Comparison of ENCODE assay signal across 29 cellular contexts in genomic region chr10:114626841-114627240, GRCh38. TPM values are rescaled to one million over a fixed set of nuclear protein-coding genes. Genes with fewer than 3 reads are reported as not detected.
DNase-seq lines count a peak whose midpoint lies in the region; ATAC-seq and TF ChIP-seq lines count a peak whose summit lies in the region.
"Had no signal": no experiment of that assay in that cellular context is flagged by ENCODE, and none has a peak within 500 bp of the region (broad histone marks: within the 10 kb centered on the region; RNA-seq: fewer than 3 reads in every experiment).

No MANE protein-coding gene starts in this region.

- no peak for TF ChIP-seq POLR2A in breast epithelium (IDR thresholded peaks at IDR 0.05)

- DNase-seq in right atrium auricular region (ENCODE audit: low spot score) (no peak), right cardiac atrium (no peak), breast epithelium (ENCODE audit: low spot score in 2 of 2) (peak in 1 of 2 donors; percentile 49), kidney tubule cell (ENCODE audit: low spot score) (peak; percentile 84), GDM1 (lab: John Stamatoyannopoulos, UW) (no peak), DMS 273 (lab: John Stamatoyannopoulos, UW; ENCODE audit: unreplicated experiment) (no peak)
- no peak for DNase-seq in activated CD4-positive, alpha-beta T cell treated with anti-CD3 and anti-CD28 coated beads for 36 hours
- DNase-seq: activated CD4-positive, CD25-positive, alpha-beta regulatory T cell treated with anti-CD3 and anti-CD28 coated beads, Interleukin-2, amount 50 U/mL, for 72 hours; activated CD8-positive, alpha-beta T cell treated with anti-CD3 and anti-CD28 coated beads, Interleukin-2, amount 10 ng/mL, durations not matched to agents 7 days and 5 days; AML-193; aorta; CD8-positive, alpha-beta T cell; dermis blood vessel endothelial cell; GF-D8; glutamatergic neuron; HCEC 1CT; KBM-7; NCI-H1417 treated with DMSO at 0.1 percent for 48 hours; NCI-H345; right lobe of liver; stimulated activated naive B cell treated with anti-CD40 and anti-IgM and Interleukin-4, amounts not matched to agents 10 μg/mL and 1 μg/mL and 100 μg/mL, for 72 hours; T-helper 2 cell; uterus had no signal

- TF ChIP-seq CTCF in right atrium auricular region (IDR thresholded peaks at IDR 0.05) (no peak), breast epithelium (IDR thresholded peaks at IDR 0.05) (no peak)

- 94% methylated on average over 1 of the region's 1 CpG for WGBS in right cardiac atrium

- H3K27me3 ChIP-seq in right atrium auricular region (no peaks in the 10 kb centered on the region), right cardiac atrium (ENCODE audit: control insufficient read depth, insufficient read depth) (no peaks in the 10 kb centered on the region), breast epithelium (no peaks in the 10 kb centered on the region)
- H3K27me3 ChIP-seq: right lobe of liver, suprapubic skin, uterus had no signal

- H3K9me3 Mint-ChIP-seq in activated CD4-positive, alpha-beta T cell treated with anti-CD3 and anti-CD28 coated beads for 36 hours (ENCODE audit: low read depth): peaks cover 8% of the 10 kb centered on the region
- H3K9me3 Mint-ChIP-seq: neural crest cell had no signal

- intact Hi-C loops in right cardiac atrium (cut with DNase I) (loop anchor here in 2 of 4 donors (5.0 to 10.0 kb wide), 2 partner anchors 55 to 72 kb away; no protein-coding TSS in a partner anchor), breast epithelium (cut with DNase I; ENCODE audit: low total_unique reads) (no loop called here)
- intact Hi-C loops in activated CD4-positive, alpha-beta T cell treated with anti-CD3 and anti-CD28 coated beads for 36 hours (cut with DNase I, micrococcal nuclease): loop anchor here in 1 of 2 experiments (5.0 kb wide), 1 partner anchor 155 kb away; no protein-coding TSS in a partner anchor

- no peaks in the 10 kb centered on the region for H3K9me3 ChIP-seq in right atrium auricular region
- H3K9me3 ChIP-seq in right cardiac atrium (ENCODE audit: control insufficient read depth, low read length): no peaks in the 10 kb centered on the region
- H3K9me3 ChIP-seq in breast epithelium: no peaks in the 10 kb centered on the region
- H3K9me3 ChIP-seq: right lobe of liver, suprapubic skin, uterus had no signal

- H3K36me3 ChIP-seq in right atrium auricular region: peaks cover 8% of the 10 kb centered on the region
- H3K36me3 ChIP-seq in breast epithelium: no peaks in the 10 kb centered on the region
- H3K36me3 ChIP-seq: right lobe of liver, suprapubic skin, uterus had no signal

- H3K4me3 ChIP-seq in right atrium auricular region (no peak overlapping the region), right cardiac atrium (ENCODE audit: low read length) (no peak overlapping the region), breast epithelium (no peak overlapping the region)
- H3K4me3 ChIP-seq: A549, right lobe of liver, suprapubic skin, uterus had no signal

- H3K27ac Mint-ChIP-seq in activated CD4-positive, alpha-beta T cell treated with anti-CD3 and anti-CD28 coated beads for 36 hours: no peak overlapping the region
- H3K27ac Mint-ChIP-seq: activated CD8-positive, alpha-beta T cell treated with anti-CD3 and anti-CD28 coated beads, Interleukin-2, amount 10 ng/mL, durations not matched to agents 7 days and 5 days; activated naive CD4-positive, alpha-beta T cell treated with anti-CD3 and anti-CD28 coated beads, Interleukin-2, amount 50 U/mL, for 72 hours; CD8-positive, alpha-beta T cell; stimulated activated naive B cell treated with anti-CD40 and anti-IgM and Interleukin-4, amounts not matched to agents 10 μg/mL and 1 μg/mL and 100 μg/mL, for 72 hours had no signal

- H3K27ac ChIP-seq in right atrium auricular region (peak overlapping the region; percentile 84 to 90), right cardiac atrium (ENCODE audit: low read length) (no peak overlapping the region), breast epithelium (peak overlapping the region; percentile 59 to 70)
- H3K27ac ChIP-seq: suprapubic skin had no signal

- H3K4me3 Mint-ChIP-seq in activated CD4-positive, alpha-beta T cell treated with anti-CD3 and anti-CD28 coated beads for 36 hours: no peak overlapping the region
- H3K4me3 Mint-ChIP-seq: activated CD8-positive, alpha-beta T cell treated with anti-CD3 and anti-CD28 coated beads, Interleukin-2, amount 10 ng/mL, durations not matched to agents 7 days and 5 days; CD8-positive, alpha-beta T cell; neural crest cell; stimulated activated naive B cell treated with anti-CD40 and anti-IgM and Interleukin-4, amounts not matched to agents 10 μg/mL and 1 μg/mL and 100 μg/mL, for 72 hours had no signal

- ATAC-seq in right cardiac atrium (no peak), GM19463 (IDR thresholded peaks at IDR 0.05; ENCODE audit: unreplicated experiment) (no peak)
- ATAC-seq in activated CD4-positive, alpha-beta T cell treated with anti-CD3 and anti-CD28 coated beads for 36 hours: no peak
- ATAC-seq: A549; activated CD8-positive, alpha-beta T cell treated with anti-CD3 and anti-CD28 coated beads, Interleukin-2, amount 10 ng/mL, durations not matched to agents 7 days and 5 days; activated naive CD4-positive, alpha-beta T cell treated with anti-CD3 and anti-CD28 coated beads, Interleukin-2, amount 50 U/mL, for 72 hours; CD8-positive, alpha-beta T cell; right lobe of liver; SK-N-SH treated with all-trans-retinoic acid at 6 μM for 48 hours; stimulated activated naive B cell treated with anti-CD40 and anti-IgM and Interleukin-4, amounts not matched to agents 10 μg/mL and 1 μg/mL and 100 μg/mL, for 72 hours had no signal

- H3K4me1 Mint-ChIP-seq in activated CD4-positive, alpha-beta T cell treated with anti-CD3 and anti-CD28 coated beads for 36 hours: peaks cover 10% of the 10 kb centered on the region

- H3K4me1 ChIP-seq in right atrium auricular region (peaks cover 0 to 96% of the 10 kb centered on the region in 2 donors), right cardiac atrium (ENCODE audit: control insufficient read depth, insufficient read depth, low read length) (peaks cover 7% of the 10 kb centered on the region), breast epithelium (peaks cover 0 to 6% of the 10 kb centered on the region in 2 donors)

- H3K27me3 Mint-ChIP-seq in activated CD4-positive, alpha-beta T cell treated with anti-CD3 and anti-CD28 coated beads for 36 hours: peaks cover 16% of the 10 kb centered on the region

- H3K36me3 Mint-ChIP-seq in activated CD4-positive, alpha-beta T cell treated with anti-CD3 and anti-CD28 coated beads for 36 hours (ENCODE audit: low read depth): no peaks in the 10 kb centered on the region
- H3K36me3 Mint-ChIP-seq: CD8-positive, alpha-beta T cell had no signal

- CTCF ChIA-PET in activated CD4-positive, alpha-beta T cell treated with anti-CD3 and anti-CD28 coated beads for 36 hours (lab: Charles Lee): interaction anchor here (1.2 kb wide), 1 partner anchor 156 kb away, joined by 3 read pairs; no protein-coding TSS in a partner anchor

- POLR2A ChIA-PET in activated CD4-positive, alpha-beta T cell treated with anti-CD3 and anti-CD28 coated beads for 36 hours (lab: Charles Lee): no interaction called here

RNA-seq across cellular contexts. Expression of gene ABLIM1, which starts 31.2 kb away (rescaled TPM):
- 100 to 1,000 TPM; 359 to 404 TPM for total RNA-seq in right atrium auricular region
- total RNA-seq in right cardiac atrium: 100 to 1,000 TPM; 385 to 462 (median 426) TPM
- polyA plus RNA-seq in right cardiac atrium: 149 TPM
- total RNA-seq in breast epithelium: 100 to 1,000 TPM in 2 of 3 donors, 10 to 100 TPM in 1; 89.0 to 216 (median 131) TPM
- total RNA-seq in activated CD4-positive, alpha-beta T cell treated with anti-CD3 and anti-CD28 coated beads for 36 hours: 100 to 1,000 TPM; 152 to 166 TPM
